2 cellular contexts compared by ENCODE assay signal in the genomic region with DNA sequence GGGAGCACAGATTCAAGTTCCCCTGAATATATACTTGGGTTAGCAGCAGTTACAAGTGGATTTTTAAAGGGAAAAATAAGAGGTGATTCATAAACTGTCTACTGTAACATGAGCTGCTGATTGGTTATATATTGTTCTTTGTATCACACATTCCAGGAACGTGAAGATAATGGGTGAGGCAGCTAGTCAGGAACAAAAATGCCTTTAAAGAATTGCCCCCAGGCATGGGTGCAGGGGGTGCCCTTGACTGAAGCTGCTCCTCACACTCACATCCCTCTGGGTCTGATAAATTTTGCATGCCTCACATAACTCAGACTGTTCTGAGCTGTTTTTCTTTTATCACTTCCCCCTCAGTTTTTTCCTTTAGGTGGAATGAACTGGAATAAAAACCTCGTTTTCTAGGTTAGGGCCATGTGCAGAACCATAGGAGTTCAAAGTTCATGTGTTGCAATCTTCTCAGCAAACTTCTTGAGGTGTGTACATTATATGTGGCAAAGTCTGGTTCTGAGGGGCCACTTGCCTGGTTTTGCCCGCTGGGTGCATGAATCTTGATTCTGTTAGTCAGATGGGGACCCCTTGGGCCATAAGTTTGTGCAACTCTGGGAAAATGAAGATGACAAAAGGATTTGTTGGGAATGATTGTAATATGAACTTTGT.
TF ChIP-seq lines count a peak whose summit lies in the region.

No MANE protein-coding gene starts in this region.

TF ChIP-seq in IMR-90, 13 proteins besides CTCF, POLR2A, EP300 and RAD21:
- TF ChIP-seq FOS (IDR thresholded peaks at IDR 0.05; ENCODE audit: low read depth, low read length) (no peak), NFE2L2 (IDR thresholded peaks at IDR 0.05; ENCODE audit: low read depth, low read length) (no peak), BHLHE40 (IDR thresholded peaks at IDR 0.05; ENCODE audit: low read depth, low read length) (0 out of 2 replicates have a peak, but pooled peaks have one; percentile 19), CEBPB (IDR thresholded peaks at IDR 0.05; ENCODE audit: low read depth, low read length) (0 out of 2 replicates have a peak, but pooled peaks have one; percentile 21)

TF ChIP-seq in WTC11, 78 proteins besides CTCF, POLR2A, EP300 and RAD21:
- TF ChIP-seq HMGA2 (CRISPR knock-in tag; IDR thresholded peaks at IDR 0.05): no peak
- TF ChIP-seq KAT7 (CRISPR knock-in tag; IDR thresholded peaks at IDR 0.05; ENCODE audit: borderline replicate concordance): no peak
- TF ChIP-seq, protein P1, sequence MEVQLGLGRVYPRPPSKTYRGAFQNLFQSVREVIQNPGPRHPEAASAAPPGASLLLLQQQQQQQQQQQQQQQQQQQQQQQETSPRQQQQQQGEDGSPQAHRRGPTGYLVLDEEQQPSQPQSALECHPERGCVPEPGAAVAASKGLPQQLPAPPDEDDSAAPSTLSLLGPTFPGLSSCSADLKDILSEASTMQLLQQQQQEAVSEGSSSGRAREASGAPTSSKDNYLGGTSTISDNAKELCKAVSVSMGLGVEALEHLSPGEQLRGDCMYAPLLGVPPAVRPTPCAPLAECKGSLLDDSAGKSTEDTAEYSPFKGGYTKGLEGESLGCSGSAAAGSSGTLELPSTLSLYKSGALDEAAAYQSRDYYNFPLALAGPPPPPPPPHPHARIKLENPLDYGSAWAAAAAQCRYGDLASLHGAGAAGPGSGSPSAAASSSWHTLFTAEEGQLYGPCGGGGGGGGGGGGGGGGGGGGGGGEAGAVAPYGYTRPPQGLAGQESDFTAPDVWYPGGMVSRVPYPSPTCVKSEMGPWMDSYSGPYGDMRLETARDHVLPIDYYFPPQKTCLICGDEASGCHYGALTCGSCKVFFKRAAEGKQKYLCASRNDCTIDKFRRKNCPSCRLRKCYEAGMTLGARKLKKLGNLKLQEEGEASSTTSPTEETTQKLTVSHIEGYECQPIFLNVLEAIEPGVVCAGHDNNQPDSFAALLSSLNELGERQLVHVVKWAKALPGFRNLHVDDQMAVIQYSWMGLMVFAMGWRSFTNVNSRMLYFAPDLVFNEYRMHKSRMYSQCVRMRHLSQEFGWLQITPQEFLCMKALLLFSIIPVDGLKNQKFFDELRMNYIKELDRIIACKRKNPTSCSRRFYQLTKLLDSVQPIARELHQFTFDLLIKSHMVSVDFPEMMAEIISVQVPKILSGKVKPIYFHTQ (CRISPR knock-in tag; IDR thresholded peaks at IDR 0.05): no peak
- no peak for TF ChIP-seq TP53 (CRISPR knock-in tag; IDR thresholded peaks at IDR 0.05)
- TF ChIP-seq, protein P2, sequence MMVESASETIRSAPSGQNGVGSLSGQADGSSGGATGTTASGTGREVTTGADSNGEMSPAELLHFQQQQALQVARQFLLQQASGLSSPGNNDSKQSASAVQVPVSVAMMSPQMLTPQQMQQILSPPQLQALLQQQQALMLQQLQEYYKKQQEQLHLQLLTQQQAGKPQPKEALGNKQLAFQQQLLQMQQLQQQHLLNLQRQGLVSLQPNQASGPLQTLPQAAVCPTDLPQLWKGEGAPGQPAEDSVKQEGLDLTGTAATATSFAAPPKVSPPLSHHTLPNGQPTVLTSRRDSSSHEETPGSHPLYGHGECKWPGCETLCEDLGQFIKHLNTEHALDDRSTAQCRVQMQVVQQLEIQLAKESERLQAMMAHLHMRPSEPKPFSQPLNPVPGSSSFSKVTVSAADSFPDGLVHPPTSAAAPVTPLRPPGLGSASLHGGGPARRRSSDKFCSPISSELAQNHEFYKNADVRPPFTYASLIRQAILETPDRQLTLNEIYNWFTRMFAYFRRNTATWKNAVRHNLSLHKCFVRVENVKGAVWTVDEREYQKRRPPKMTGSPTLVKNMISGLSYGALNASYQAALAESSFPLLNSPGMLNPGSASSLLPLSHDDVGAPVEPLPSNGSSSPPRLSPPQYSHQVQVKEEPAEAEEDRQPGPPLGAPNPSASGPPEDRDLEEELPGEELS (CRISPR knock-in tag; IDR thresholded peaks at IDR 0.05): no peak
- TF ChIP-seq ZNF263 (CRISPR knock-in tag; IDR thresholded peaks at IDR 0.05; ENCODE audit: low read depth): no peak
- TF ChIP-seq TEAD4 (CRISPR knock-in tag; IDR thresholded peaks at IDR 0.05): no peak
- no peak for TF ChIP-seq NR2C2 (CRISPR knock-in tag; IDR thresholded peaks at IDR 0.05)
- no peak for TF ChIP-seq ZNF416 (CRISPR knock-in tag; IDR thresholded peaks at IDR 0.05)
- TF ChIP-seq, protein P3, sequence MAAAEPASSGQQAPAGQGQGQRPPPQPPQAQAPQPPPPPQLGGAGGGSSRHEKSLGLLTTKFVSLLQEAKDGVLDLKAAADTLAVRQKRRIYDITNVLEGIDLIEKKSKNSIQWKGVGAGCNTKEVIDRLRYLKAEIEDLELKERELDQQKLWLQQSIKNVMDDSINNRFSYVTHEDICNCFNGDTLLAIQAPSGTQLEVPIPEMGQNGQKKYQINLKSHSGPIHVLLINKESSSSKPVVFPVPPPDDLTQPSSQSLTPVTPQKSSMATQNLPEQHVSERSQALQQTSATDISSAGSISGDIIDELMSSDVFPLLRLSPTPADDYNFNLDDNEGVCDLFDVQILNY (CRISPR knock-in tag; IDR thresholded peaks at IDR 0.05): no peak
- TF ChIP-seq, protein P4, sequence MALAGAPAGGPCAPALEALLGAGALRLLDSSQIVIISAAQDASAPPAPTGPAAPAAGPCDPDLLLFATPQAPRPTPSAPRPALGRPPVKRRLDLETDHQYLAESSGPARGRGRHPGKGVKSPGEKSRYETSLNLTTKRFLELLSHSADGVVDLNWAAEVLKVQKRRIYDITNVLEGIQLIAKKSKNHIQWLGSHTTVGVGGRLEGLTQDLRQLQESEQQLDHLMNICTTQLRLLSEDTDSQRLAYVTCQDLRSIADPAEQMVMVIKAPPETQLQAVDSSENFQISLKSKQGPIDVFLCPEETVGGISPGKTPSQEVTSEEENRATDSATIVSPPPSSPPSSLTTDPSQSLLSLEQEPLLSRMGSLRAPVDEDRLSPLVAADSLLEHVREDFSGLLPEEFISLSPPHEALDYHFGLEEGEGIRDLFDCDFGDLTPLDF (CRISPR knock-in tag; IDR thresholded peaks at IDR 0.05): no peak
- no peak for TF ChIP-seq TEAD1 (CRISPR knock-in tag; IDR thresholded peaks at IDR 0.05)
- TF ChIP-seq FOXJ3 (CRISPR knock-in tag; IDR thresholded peaks at IDR 0.05; ENCODE audit: borderline replicate concordance): no peak
- no peak for TF ChIP-seq RELA (CRISPR knock-in tag; IDR thresholded peaks at IDR 0.05; ENCODE audit: borderline replicate concordance)
- no peak for TF ChIP-seq JUN (CRISPR knock-in tag; IDR thresholded peaks at IDR 0.05)
- no peak for TF ChIP-seq PRRX2 (CRISPR knock-in tag; IDR thresholded peaks at IDR 0.05)
- TF ChIP-seq, protein P5, sequence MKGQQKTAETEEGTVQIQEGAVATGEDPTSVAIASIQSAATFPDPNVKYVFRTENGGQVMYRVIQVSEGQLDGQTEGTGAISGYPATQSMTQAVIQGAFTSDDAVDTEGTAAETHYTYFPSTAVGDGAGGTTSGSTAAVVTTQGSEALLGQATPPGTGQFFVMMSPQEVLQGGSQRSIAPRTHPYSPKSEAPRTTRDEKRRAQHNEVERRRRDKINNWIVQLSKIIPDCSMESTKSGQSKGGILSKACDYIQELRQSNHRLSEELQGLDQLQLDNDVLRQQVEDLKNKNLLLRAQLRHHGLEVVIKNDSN (CRISPR knock-in tag; IDR thresholded peaks at IDR 0.05): no peak
- TF ChIP-seq, protein P6, sequence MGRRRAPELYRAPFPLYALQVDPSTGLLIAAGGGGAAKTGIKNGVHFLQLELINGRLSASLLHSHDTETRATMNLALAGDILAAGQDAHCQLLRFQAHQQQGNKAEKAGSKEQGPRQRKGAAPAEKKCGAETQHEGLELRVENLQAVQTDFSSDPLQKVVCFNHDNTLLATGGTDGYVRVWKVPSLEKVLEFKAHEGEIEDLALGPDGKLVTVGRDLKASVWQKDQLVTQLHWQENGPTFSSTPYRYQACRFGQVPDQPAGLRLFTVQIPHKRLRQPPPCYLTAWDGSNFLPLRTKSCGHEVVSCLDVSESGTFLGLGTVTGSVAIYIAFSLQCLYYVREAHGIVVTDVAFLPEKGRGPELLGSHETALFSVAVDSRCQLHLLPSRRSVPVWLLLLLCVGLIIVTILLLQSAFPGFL (CRISPR knock-in tag; IDR thresholded peaks at IDR 0.05; ENCODE audit: borderline replicate concordance): no peak
- TF ChIP-seq OVOL2 (CRISPR knock-in tag; IDR thresholded peaks at IDR 0.05; ENCODE audit: borderline replicate concordance): no peak
- TF ChIP-seq MYBL2 (CRISPR knock-in tag; IDR thresholded peaks at IDR 0.05): no peak
